Comparison of ENCODE assay signal across 9 cellular contexts in genomic region chr17:11935734-11936406, GRCh38.
DNase-seq lines count a peak whose midpoint lies in the region; ATAC-seq and TF ChIP-seq lines count a peak whose summit lies in the region.
"Had no signal": no experiment of that assay in that cellular context is flagged by ENCODE, and none has a peak within 500 bp of the region (broad histone marks: within the 10 kb centered on the region; RNA-seq: fewer than 3 reads in every experiment).

No MANE protein-coding gene starts in this region.

- no peaks in the 10 kb centered on the region for H3K36me3 Mint-ChIP-seq in mesothelial cell of epicardium

- no peak overlapping the region for H3K4me3 ChIP-seq in GM12875 (ENCODE audit: low read depth, low read length)
- H3K4me3 ChIP-seq in NT2/D1 (ENCODE audit: insufficient read length, low read depth), result no peak overlapping the region
- H3K4me3 ChIP-seq in colonic mucosa, result no peak overlapping the region
- H3K4me3 ChIP-seq: ovary had no signal

- H3K9me3 ChIP-seq in NT2/D1 (ENCODE audit: insufficient read depth, low read length), result no peaks in the 10 kb centered on the region
- no peaks in the 10 kb centered on the region for H3K9me3 ChIP-seq in colonic mucosa
- H3K9me3 ChIP-seq: ovary had no signal

- ATAC-seq in HG03135 (IDR thresholded peaks at IDR 0.05; ENCODE audit: unreplicated experiment), result no peak
- no peak for ATAC-seq in GM21717 (IDR thresholded peaks at IDR 0.05; ENCODE audit: unreplicated experiment)

- H3K36me3 ChIP-seq in NT2/D1 (ENCODE audit: insufficient read depth, insufficient read length, low read length) (no peaks in the 10 kb centered on the region), colonic mucosa (no peaks in the 10 kb centered on the region)
- H3K36me3 ChIP-seq: ovary had no signal

- H3K27ac ChIP-seq in colonic mucosa, result no peak overlapping the region
- H3K27ac ChIP-seq: ovary had no signal

- H3K9me3 Mint-ChIP-seq in mesothelial cell of epicardium, result no peaks in the 10 kb centered on the region

- no peaks in the 10 kb centered on the region for H3K27me3 ChIP-seq in NT2/D1 (ENCODE audit: insufficient read depth, insufficient read length)
- H3K27me3 ChIP-seq in colonic mucosa, result no peaks in the 10 kb centered on the region
- H3K27me3 ChIP-seq: ovary had no signal

- in situ Hi-C loops in GM13976 (cut with MboI; ENCODE audit: low sequenced_read_pairs, unreplicated experiment), result no loop called here

- peak; percentile 61; the same call in 1 of the 2 replicates for TF ChIP-seq CTCF in GM12875 (IDR thresholded peaks at IDR 0.05; ENCODE audit: borderline replicate concordance, insufficient read depth, low read depth, low read length)
- peak; percentile 81 for TF ChIP-seq CTCF in colonic mucosa (IDR thresholded peaks at IDR 0.05)
- TF ChIP-seq CTCF in mesothelial cell of epicardium (IDR thresholded peaks at IDR 0.05; ENCODE audit: unreplicated experiment), result peak; percentile 94
- TF ChIP-seq CTCF in GM13976 (IDR thresholded peaks at IDR 0.05; ENCODE audit: borderline replicate concordance, control extremely low read depth, extremely low read depth, insufficient read depth, missing control alignments), result no peak

- no peak overlapping the region for H3K4me3 Mint-ChIP-seq in mesothelial cell of epicardium

- DNase-seq in AG20443 (ENCODE audit: low spot score) (peak; percentile 42), NT2/D1 (ENCODE audit: low read depth, low spot score) (peak; percentile 48), colonic mucosa (peak; percentile 72), mesothelial cell of epicardium (ENCODE audit: low spot score in 2 of 2, unreplicated experiment in 2 of 2) (peak; percentile 41 to 78), GM13976 (ENCODE audit: low spot score) (no peak)

- H3K27me3 Mint-ChIP-seq in mesothelial cell of epicardium (ENCODE audit: low read depth), result peaks cover 25% of the 10 kb centered on the region

- H3K4me1 ChIP-seq in NT2/D1 (ENCODE audit: insufficient read depth, insufficient read length), result no peaks in the 10 kb centered on the region
- H3K4me1 ChIP-seq in colonic mucosa, result no peaks in the 10 kb centered on the region

- H3K9ac ChIP-seq in NT2/D1 (ENCODE audit: insufficient read length, low read depth), result no peak overlapping the region
- no peak overlapping the region for H3K9ac ChIP-seq in colonic mucosa (ENCODE audit: low read depth in 2 of 2, low read length in 2 of 2)

- H3K4me1 Mint-ChIP-seq in mesothelial cell of epicardium, result no peaks in the 10 kb centered on the region

- no peak overlapping the region for H3K27ac Mint-ChIP-seq in mesothelial cell of epicardium

- intact Hi-C loops in colonic mucosa (cut with DNase I), result loop anchor here (5.0 kb wide), 1 partner anchor 1059 kb away; no protein-coding TSS in a partner anchor
